1 cellular context compared by ENCODE assay signal in genomic region chr6:41549673-41550072, GRCh38.
TF ChIP-seq lines count a peak whose summit lies in the region.

No MANE protein-coding gene starts in this region.

TF ChIP-seq in neural cell, 6 proteins besides CTCF, POLR2A, EP300 and RAD21:
- TF ChIP-seq REST (IDR thresholded peaks at IDR 0.05; ENCODE audit: borderline replicate concordance) (no peak), SMC3 (conservative IDR thresholded peaks at IDR 0.05; ENCODE audit: poor library complexity) (no peak), TAF1 (IDR thresholded peaks at IDR 0.05; ENCODE audit: low read depth) (no peak), EZH2 (IDR thresholded peaks at IDR 0.05; ENCODE audit: borderline replicate concordance, insufficient read depth, low read length, poor library complexity, severe bottlenecking) (no peak), MXI1 (conservative IDR thresholded peaks at IDR 0.05; ENCODE audit: poor library complexity, severe bottlenecking) (no peak), POLR2AphosphoS5 (IDR thresholded peaks at IDR 0.05) (no peak)
